ENCODE assay signal across 1 cellular context in genomic region chr10:24952146-24952700, GRCh38.
TF ChIP-seq lines count a peak whose summit lies in the region.

Gene PRTFDC1, minus strand, starts transcription at chr10:24952606. Its CDS starts 31 bp downstream, at chr10:24952575.

TF ChIP-seq in A549, 52 proteins besides CTCF, POLR2A, EP300 and RAD21 (continued from another document):
- TF ChIP-seq E2F6 (IDR thresholded peaks at IDR 0.05; ENCODE audit: borderline replicate concordance, low read depth) (peak; percentile 94), PBX3 (IDR thresholded peaks at IDR 0.05) (no peak), RARB (CRISPR knock-in tag; IDR thresholded peaks at IDR 0.05) (no peak), CHD4 (IDR thresholded peaks at IDR 0.05; ENCODE audit: borderline replicate concordance) (no peak), KDM5A (IDR thresholded peaks at IDR 0.05) (no peak), SMC3 (IDR thresholded peaks at IDR 0.05) (no peak), ESRRA (IDR thresholded peaks at IDR 0.05; ENCODE audit: borderline replicate concordance, low read length) (no peak), JUN (IDR thresholded peaks at IDR 0.05) (peak in 1 of 2 experiments; percentile 73; a peak in 2 of 5 replicates)
